In genomic region chr17:50909765-50910661, GRCh38 we compare ENCODE assay signal across 8 cellular contexts. TPM values are rescaled to one million over a fixed set of nuclear protein-coding genes. Genes with fewer than 3 reads are reported as not detected.
DNase-seq lines count a peak whose midpoint lies in the region; ATAC-seq, FAIRE-seq and TF ChIP-seq lines count a peak whose summit lies in the region.

No MANE protein-coding gene starts in this region.

- H3K27me3 Mint-ChIP-seq in T-helper 2 cell treated with Interferon-gamma antibody and Interleukin-4, amounts not matched to agents 5 μg/mL and 100 μg/mL, for 36 hours (ENCODE audit: low read depth), result no peaks in the 10 kb centered on the region
- peaks cover 4% of the 10 kb centered on the region for H3K27me3 Mint-ChIP-seq in activated naive CD4-positive, alpha-beta T cell treated with anti-CD3 and anti-CD28 coated beads, Interleukin-2, amount 10 ng/mL, durations not matched to agents 7 days and 5 days
- peaks cover 6% of the 10 kb centered on the region for H3K27me3 Mint-ChIP-seq in nephron progenitor cell (ENCODE audit: low read depth, poor library complexity)

- DNase-seq in T-helper 2 cell treated with Interferon-gamma antibody and Interleukin-4, amounts not matched to agents 5 μg/mL and 100 μg/mL, for 36 hours (ENCODE audit: low spot score), result peak; percentile 40
- DNase-seq in activated naive CD4-positive, alpha-beta T cell treated with anti-CD3 and anti-CD28 coated beads, Interleukin-2, amount 10 ng/mL, durations not matched to agents 7 days and 5 days, result peak; percentile 87
- no peak for DNase-seq in nephron progenitor cell
- no peak for DNase-seq in posterior vena cava (ENCODE audit: low spot score)
- no peak for DNase-seq in urothelium cell line (ENCODE audit: low spot score)
- no peak for DNase-seq in NCI-H187 (lab: John Stamatoyannopoulos, UW)

- H3K36me3 Mint-ChIP-seq in T-helper 2 cell treated with Interferon-gamma antibody and Interleukin-4, amounts not matched to agents 5 μg/mL and 100 μg/mL, for 36 hours (ENCODE audit: low read depth), result no peaks in the 10 kb centered on the region
- H3K36me3 Mint-ChIP-seq in activated naive CD4-positive, alpha-beta T cell treated with anti-CD3 and anti-CD28 coated beads, Interleukin-2, amount 10 ng/mL, durations not matched to agents 7 days and 5 days, result peaks cover 3% of the 10 kb centered on the region
- no peaks in the 10 kb centered on the region for H3K36me3 Mint-ChIP-seq in nephron progenitor cell (ENCODE audit: low read depth)

- H3K4me3 Mint-ChIP-seq in T-helper 2 cell treated with Interferon-gamma antibody and Interleukin-4, amounts not matched to agents 5 μg/mL and 100 μg/mL, for 36 hours, result peak overlapping the region; percentile 59
- H3K4me3 Mint-ChIP-seq in activated naive CD4-positive, alpha-beta T cell treated with anti-CD3 and anti-CD28 coated beads, Interleukin-2, amount 10 ng/mL, durations not matched to agents 7 days and 5 days, result no peak overlapping the region
- no peak overlapping the region for H3K4me3 Mint-ChIP-seq in nephron progenitor cell

- no peak for ATAC-seq in HG03095 (IDR thresholded peaks at IDR 0.05; ENCODE audit: unreplicated experiment)

- H3K27me3 ChIP-seq in thymus (ENCODE audit: control insufficient read depth, insufficient read depth), result no peaks in the 10 kb centered on the region

- peak overlapping the region; percentile 77 for H3K27ac ChIP-seq in thymus (ENCODE audit: low read depth)

- FAIRE-seq in urothelium cell line (lab: Jason Lieb, UNC), result no peak

- peaks cover 27% of the 10 kb centered on the region for H3K4me1 Mint-ChIP-seq in T-helper 2 cell treated with Interferon-gamma antibody and Interleukin-4, amounts not matched to agents 5 μg/mL and 100 μg/mL, for 36 hours (ENCODE audit: low read depth)
- peaks cover 77% of the 10 kb centered on the region for H3K4me1 Mint-ChIP-seq in activated naive CD4-positive, alpha-beta T cell treated with anti-CD3 and anti-CD28 coated beads, Interleukin-2, amount 10 ng/mL, durations not matched to agents 7 days and 5 days
- H3K4me1 Mint-ChIP-seq in nephron progenitor cell, result peaks cover 55% of the 10 kb centered on the region

- no peaks in the 10 kb centered on the region for H3K36me3 ChIP-seq in thymus (ENCODE audit: control insufficient read depth, insufficient read depth)

- H3K4me3 ChIP-seq in thymus (ENCODE audit: low read length), result no peak overlapping the region

- no peaks in the 10 kb centered on the region for H3K9me3 Mint-ChIP-seq in T-helper 2 cell treated with Interferon-gamma antibody and Interleukin-4, amounts not matched to agents 5 μg/mL and 100 μg/mL, for 36 hours
- no peaks in the 10 kb centered on the region for H3K9me3 Mint-ChIP-seq in activated naive CD4-positive, alpha-beta T cell treated with anti-CD3 and anti-CD28 coated beads, Interleukin-2, amount 10 ng/mL, durations not matched to agents 7 days and 5 days
- no peaks in the 10 kb centered on the region for H3K9me3 Mint-ChIP-seq in nephron progenitor cell

- no peaks in the 10 kb centered on the region for H3K9me3 ChIP-seq in thymus (ENCODE audit: control insufficient read depth)

- WGBS in thymus, result 74% methylated on average over 17 of the region's 17 CpGs

- no peak for TF ChIP-seq CTCF in nephron progenitor cell (IDR thresholded peaks at IDR 0.05)

- CTCF ChIA-PET in activated naive CD4-positive, alpha-beta T cell treated with anti-CD3 and anti-CD28 coated beads, Interleukin-2, amount 10 ng/mL, durations not matched to agents 7 days and 5 days (lab: Charles Lee), result interaction anchor here (0.9 to 1.7 kb wide), 4 partner anchors 9 to 38 kb away, joined by 3 to 5 read pairs (median 4); no protein-coding TSS in a partner anchor

- intact Hi-C loops in posterior vena cava (cut with DNase I), result no loop called here

- peak overlapping the region; percentile 86 for H3K27ac Mint-ChIP-seq in T-helper 2 cell treated with Interferon-gamma antibody and Interleukin-4, amounts not matched to agents 5 μg/mL and 100 μg/mL, for 36 hours
- H3K27ac Mint-ChIP-seq in activated naive CD4-positive, alpha-beta T cell treated with anti-CD3 and anti-CD28 coated beads, Interleukin-2, amount 10 ng/mL, durations not matched to agents 7 days and 5 days, result peak overlapping the region; percentile 96
- H3K27ac Mint-ChIP-seq in nephron progenitor cell, result peak overlapping the region; percentile 36

- H3K4me1 ChIP-seq in thymus (ENCODE audit: control insufficient read depth, insufficient read depth, low read length), result peaks cover 3% of the 10 kb centered on the region

RNA-seq across cellular contexts. Expression of gene TOB1, which starts 43.9 kb away (rescaled TPM):
- 49.3 TPM for polyA plus RNA-seq in thymus
- total RNA-seq in posterior vena cava, result 10 to 100 TPM; 48.9 to 59.1 TPM

Comparison
In these comparisons a context has a peak if more than half of its experiments do, and no peak if none do; other contexts are left out.
1. DNase-seq: peak in T-helper 2 cell treated with Interferon-gamma antibody and Interleukin-4, amounts not matched to agents 5 μg/mL and 100 μg/mL, for 36 hours (single experiment) and activated naive CD4-positive, alpha-beta T cell treated with anti-CD3 and anti-CD28 coated beads, Interleukin-2, amount 10 ng/mL, durations not matched to agents 7 days and 5 days (single experiment); none in nephron progenitor cell (single experiment), posterior vena cava (single experiment), urothelium cell line (single experiment) and NCI-H187 (0 of 2).
2. H3K27ac Mint-ChIP-seq: peak in every context shown above with its lines; median percentile 96 in activated naive CD4-positive, alpha-beta T cell treated with anti-CD3 and anti-CD28 coated beads, Interleukin-2, amount 10 ng/mL, durations not matched to agents 7 days and 5 days; 86 in T-helper 2 cell treated with Interferon-gamma antibody and Interleukin-4, amounts not matched to agents 5 μg/mL and 100 μg/mL, for 36 hours; 36 in nephron progenitor cell.